ENCODE assay signal across 1 cellular context in the genomic region with DNA sequence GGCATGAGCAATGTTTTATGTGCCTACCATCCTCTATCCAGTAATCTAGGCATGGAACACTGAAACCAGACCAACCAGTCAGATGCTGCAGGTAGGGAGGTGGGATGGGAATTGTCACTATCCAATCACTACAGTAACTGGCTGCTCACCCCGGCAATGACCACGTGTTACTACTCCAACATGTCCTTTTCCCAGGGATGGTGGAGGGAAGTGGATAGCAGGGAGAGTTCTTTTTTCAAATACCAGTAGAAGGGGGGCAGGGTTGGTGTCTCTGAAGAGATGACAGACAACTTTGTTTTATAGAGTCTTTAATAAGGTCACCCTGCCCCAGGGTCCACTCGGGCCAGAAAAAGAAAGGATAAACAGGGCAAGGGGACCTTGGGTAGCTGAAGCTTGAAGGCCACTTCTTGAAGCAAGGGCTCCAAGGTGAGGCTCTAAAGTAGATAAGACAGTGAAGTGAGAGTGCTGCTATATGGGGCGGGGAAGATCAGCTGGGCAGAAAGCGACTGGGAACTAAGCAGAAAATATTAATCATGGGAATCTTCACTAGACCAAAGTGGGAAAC.
TF ChIP-seq lines count a peak whose summit lies in the region.

No MANE protein-coding gene starts in this region.

TF ChIP-seq in K562, 482 proteins besides CTCF, POLR2A, EP300 and RAD21:
- no peak for TF ChIP-seq NFYB (IDR thresholded peaks at IDR 0.05; ENCODE audit: extremely low read depth, insufficient read length)
- TF ChIP-seq, protein P1, sequence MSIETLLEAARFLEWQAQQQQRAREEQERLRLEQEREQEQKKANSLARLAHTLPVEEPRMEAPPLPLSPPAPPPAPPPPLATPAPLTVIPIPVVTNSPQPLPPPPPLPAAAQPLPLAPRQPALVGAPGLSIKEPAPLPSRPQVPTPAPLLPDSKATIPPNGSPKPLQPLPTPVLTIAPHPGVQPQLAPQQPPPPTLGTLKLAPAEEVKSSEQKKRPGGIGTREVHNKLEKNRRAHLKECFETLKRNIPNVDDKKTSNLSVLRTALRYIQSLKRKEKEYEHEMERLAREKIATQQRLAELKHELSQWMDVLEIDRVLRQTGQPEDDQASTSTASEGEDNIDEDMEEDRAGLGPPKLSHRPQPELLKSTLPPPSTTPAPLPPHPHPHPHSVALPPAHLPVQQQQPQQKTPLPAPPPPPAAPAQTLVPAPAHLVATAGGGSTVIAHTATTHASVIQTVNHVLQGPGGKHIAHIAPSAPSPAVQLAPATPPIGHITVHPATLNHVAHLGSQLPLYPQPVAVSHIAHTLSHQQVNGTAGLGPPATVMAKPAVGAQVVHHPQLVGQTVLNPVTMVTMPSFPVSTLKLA (conservative IDR thresholded peaks at IDR 0.05): peak; percentile 13 to 26; a peak in 1 of 4 replicates
- TF ChIP-seq HOXB6 (CRISPR knock-in tag; IDR thresholded peaks at IDR 0.05; ENCODE audit: borderline replicate concordance): no peak
- 0 out of 2 replicates have a peak, but pooled peaks have one; percentile 12 for TF ChIP-seq FOSL1 (tag; conservative IDR thresholded peaks at IDR 0.05)
- no peak for TF ChIP-seq SMARCA4 (IDR thresholded peaks at IDR 0.05)
- 0 out of 2 replicates have a peak, but pooled peaks have one; percentile 25 for TF ChIP-seq ZNF644 (tag; IDR thresholded peaks at IDR 0.05; ENCODE audit: low read depth)
- peak; percentile 60 for TF ChIP-seq DACH1 (IDR thresholded peaks at IDR 0.05; ENCODE audit: partially characterized antibody)
